Comparison of ENCODE assay signal across 8 cellular contexts in the genomic region with DNA sequence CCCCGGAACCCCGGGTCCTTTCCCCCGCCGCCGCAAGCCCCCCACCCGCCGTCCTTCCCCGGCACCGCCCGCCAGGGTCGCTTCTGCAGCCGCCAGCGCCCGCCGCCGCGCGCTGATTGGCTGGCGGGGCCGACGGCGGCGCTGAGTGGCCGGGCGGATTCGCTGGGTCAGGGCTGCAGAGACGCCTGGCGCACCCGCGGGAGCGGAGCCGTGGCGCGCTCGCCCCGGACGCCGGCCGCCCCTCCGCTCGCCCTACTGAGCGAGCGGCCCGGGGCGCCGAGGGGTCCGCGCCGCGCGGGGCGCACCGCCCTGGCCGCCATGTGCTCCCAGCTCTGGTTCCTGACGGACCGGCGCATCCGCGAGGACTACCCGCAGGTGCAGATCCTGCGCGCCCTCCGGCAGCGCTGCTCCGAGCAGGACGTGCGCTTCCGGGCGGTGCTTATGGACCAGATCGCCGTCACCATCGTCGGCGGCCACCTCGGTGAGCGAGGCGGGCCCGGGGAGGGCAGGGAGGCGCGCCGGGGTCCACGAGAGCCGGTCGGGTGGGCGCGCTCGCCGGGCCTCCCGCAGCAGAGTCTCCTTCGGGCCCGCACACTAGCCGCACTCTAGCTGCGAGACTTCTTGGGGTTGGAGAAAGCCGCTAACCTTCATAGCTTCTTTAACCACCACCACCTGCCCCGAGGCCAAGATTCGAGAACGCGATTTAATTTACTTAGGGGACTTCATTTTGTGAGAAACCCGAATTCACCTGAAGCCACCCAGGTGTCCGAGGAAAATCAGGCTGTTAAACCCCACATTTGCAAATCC. TPM values are rescaled to one million over a fixed set of nuclear protein-coding genes. Genes with fewer than 3 reads are reported as not detected.
A peak's percentile ranks its signal among the peaks of the same experiment; 100 is the strongest.
DNase-seq lines count a peak whose midpoint lies in the region; ATAC-seq and TF ChIP-seq lines count a peak whose summit lies in the region.

A gene with protein sequence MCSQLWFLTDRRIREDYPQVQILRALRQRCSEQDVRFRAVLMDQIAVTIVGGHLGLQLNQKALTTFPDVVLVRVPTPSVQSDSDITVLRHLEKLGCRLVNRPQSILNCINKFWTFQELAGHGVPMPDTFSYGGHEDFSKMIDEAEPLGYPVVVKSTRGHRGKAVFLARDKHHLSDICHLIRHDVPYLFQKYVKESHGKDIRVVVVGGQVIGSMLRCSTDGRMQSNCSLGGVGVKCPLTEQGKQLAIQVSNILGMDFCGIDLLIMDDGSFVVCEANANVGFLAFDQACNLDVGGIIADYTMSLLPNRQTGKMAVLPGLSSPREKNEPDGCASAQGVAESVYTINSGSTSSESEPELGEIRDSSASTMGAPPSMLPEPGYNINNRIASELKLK (plus strand): TSS at position 176 of the 807 bp plus-strand sequence. CDS start 143 bp downstream, at position 319.

- H3K27me3 Mint-ChIP-seq in activated T-cell treated with anti-CD3 and anti-CD28 coated beads, Interleukin-2, amount 50 U/mL, for 72 hours (ENCODE audit: low read depth) = peaks cover 49% of the 10 kb centered on the region
- peaks cover 78% of the 10 kb centered on the region for H3K27me3 Mint-ChIP-seq in nephron progenitor cell (ENCODE audit: low read depth, poor library complexity)

- peak within 1 kb of the TSS; percentile 73 to 81 for H3K4me3 Mint-ChIP-seq in activated T-cell treated with anti-CD3 and anti-CD28 coated beads, Interleukin-2, amount 50 U/mL, for 72 hours
- peak within 1 kb of the TSS; percentile 79 for H3K4me3 Mint-ChIP-seq in nephron progenitor cell

- H3K4me1 Mint-ChIP-seq in activated T-cell treated with anti-CD3 and anti-CD28 coated beads, Interleukin-2, amount 50 U/mL, for 72 hours (ENCODE audit: low read depth) = no peaks in the 10 kb centered on the region
- H3K4me1 Mint-ChIP-seq in nephron progenitor cell = peaks cover 5% of the 10 kb centered on the region

- H3K27ac ChIP-seq in thoracic aorta = no peak within 1 kb of the TSS

- no peaks in the 10 kb centered on the region for H3K27me3 ChIP-seq in thoracic aorta (replicated peaks; ENCODE audit: insufficient read depth)

- H3K27ac Mint-ChIP-seq in activated T-cell treated with anti-CD3 and anti-CD28 coated beads, Interleukin-2, amount 50 U/mL, for 72 hours = no peak within 1 kb of the TSS
- no peak within 1 kb of the TSS for H3K27ac Mint-ChIP-seq in nephron progenitor cell

- H3K9me3 ChIP-seq in thoracic aorta = no peaks in the 10 kb centered on the region

- no peak for TF ChIP-seq CTCF in fibroblast of pulmonary artery (IDR thresholded peaks at IDR 0.05; ENCODE audit: low read length, missing control alignments)
- TF ChIP-seq CTCF in nephron progenitor cell (IDR thresholded peaks at IDR 0.05) = no peak
- no peak for TF ChIP-seq CTCF in thoracic aorta (IDR thresholded peaks at IDR 0.05)

- no peaks in the 10 kb centered on the region for H3K9me3 Mint-ChIP-seq in activated T-cell treated with anti-CD3 and anti-CD28 coated beads, Interleukin-2, amount 50 U/mL, for 72 hours
- H3K9me3 Mint-ChIP-seq in nephron progenitor cell = no peaks in the 10 kb centered on the region

- ATAC-seq in GM18867 (IDR thresholded peaks at IDR 0.05; ENCODE audit: unreplicated experiment) = peak; percentile 93
- peak; percentile 60 for ATAC-seq in HG03097 (IDR thresholded peaks at IDR 0.05; ENCODE audit: low FRiP score, unreplicated experiment)
- peak; percentile 92 to 94 for ATAC-seq in activated T-cell treated with anti-CD3 and anti-CD28 coated beads, Interleukin-2, amount 50 U/mL, for 72 hours (replicated peaks in 1 of 2)
- ATAC-seq in thoracic aorta (ENCODE audit: insufficient number of reproducible peaks, low FRiP score, low read depth) = no peak

- DNase-seq in AG20443 (ENCODE audit: low spot score) = peak; percentile 88
- DNase-seq in NCI-H526 (lab: John Stamatoyannopoulos, UW) = peak; percentile 55 to 97
- peak; percentile 63 to 68 for DNase-seq in activated T-cell treated with anti-CD3 and anti-CD28 coated beads, Interleukin-2, amount 50 U/mL, for 72 hours
- DNase-seq in fibroblast of pulmonary artery (ENCODE audit: low read depth) = peak; percentile 18
- peak; percentile 85 for DNase-seq in nephron progenitor cell
- no peak for DNase-seq in thoracic aorta (ENCODE audit: low spot score)

- H3K36me3 Mint-ChIP-seq in activated T-cell treated with anti-CD3 and anti-CD28 coated beads, Interleukin-2, amount 50 U/mL, for 72 hours (ENCODE audit: insufficient read depth in 2 of 2) = no peaks in the 10 kb centered on the region
- no peaks in the 10 kb centered on the region for H3K36me3 Mint-ChIP-seq in nephron progenitor cell (ENCODE audit: low read depth)

- H3K36me3 ChIP-seq in thoracic aorta = no peaks in the 10 kb centered on the region

- H3K4me1 ChIP-seq in thoracic aorta (ENCODE audit: control insufficient read depth in 1 of 2, low read depth in 2 of 2) = peaks cover 4 to 7% of the 10 kb centered on the region in 2 donors

- H3K4me3 ChIP-seq in fibroblast of pulmonary artery (replicated peaks; ENCODE audit: low read depth, low read length) = no peak within 1 kb of the TSS
- peak within 1 kb of the TSS; percentile 67 for H3K4me3 ChIP-seq in thoracic aorta

RNA-seq across cellular contexts. Expression of the gene that starts here (rescaled TPM):
- 1 to 10 TPM in 1 of 2 donors, under 1 TPM in 1; 0.79 to 1.9 TPM for total RNA-seq in activated T-cell treated with anti-CD3 and anti-CD28 coated beads, Interleukin-2, amount 50 U/mL, for 72 hours
- total RNA-seq in thoracic aorta = under 1 TPM; under 0.01 to 0.14 TPM
